ENCODE assay signal across 2 cellular contexts in the genomic region with DNA sequence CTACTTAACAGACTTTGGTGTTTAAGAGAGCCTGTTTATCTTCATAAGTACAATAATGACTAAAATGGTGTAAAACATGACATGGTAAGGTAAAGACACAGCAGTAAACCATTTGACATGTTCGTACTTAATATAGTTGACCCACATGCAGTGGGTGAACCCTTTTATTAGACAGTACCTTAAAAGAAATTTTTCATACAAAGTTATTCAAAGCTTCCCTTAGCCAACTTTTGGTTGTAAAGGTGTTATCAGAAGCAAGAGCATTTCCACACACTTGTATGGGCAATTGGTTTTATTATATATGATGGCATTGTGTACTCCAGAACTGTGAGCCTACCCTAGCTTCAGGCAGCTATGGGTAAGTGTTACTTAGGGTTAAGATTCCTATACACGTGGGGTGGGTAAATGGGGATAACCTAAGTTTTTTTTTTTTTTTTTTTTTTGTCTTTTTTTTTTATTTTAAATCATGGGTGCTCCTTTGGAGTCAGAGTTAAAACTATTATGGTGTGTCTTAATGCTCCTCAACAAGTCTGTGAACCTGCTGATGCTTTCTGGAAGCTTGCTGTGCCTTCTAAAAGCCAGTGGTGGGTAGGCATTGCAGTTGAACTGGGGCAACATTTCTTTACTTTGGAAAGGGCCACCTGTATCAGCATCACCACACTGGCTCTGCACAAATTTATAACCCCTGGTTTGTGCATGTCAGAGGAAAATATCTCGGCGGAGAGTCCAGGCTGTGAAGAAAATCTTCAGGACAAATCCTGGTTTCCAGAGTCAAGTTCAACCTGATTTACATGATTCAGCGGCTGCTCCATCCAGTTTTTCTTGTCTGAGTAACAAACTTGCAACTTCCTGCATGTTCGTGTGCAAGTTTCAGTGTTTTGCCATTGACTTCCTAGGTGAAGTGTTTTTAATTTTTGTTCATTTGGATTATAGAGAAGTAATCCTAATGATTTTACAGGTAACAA.
TF ChIP-seq lines count a peak whose summit lies in the region.

No MANE protein-coding gene starts in this region.

TF ChIP-seq in IMR-90, 13 proteins besides CTCF, POLR2A, EP300 and RAD21:
- no peak for TF ChIP-seq CEBPB (IDR thresholded peaks at IDR 0.05; ENCODE audit: low read depth, low read length)
- TF ChIP-seq, protein P1, sequence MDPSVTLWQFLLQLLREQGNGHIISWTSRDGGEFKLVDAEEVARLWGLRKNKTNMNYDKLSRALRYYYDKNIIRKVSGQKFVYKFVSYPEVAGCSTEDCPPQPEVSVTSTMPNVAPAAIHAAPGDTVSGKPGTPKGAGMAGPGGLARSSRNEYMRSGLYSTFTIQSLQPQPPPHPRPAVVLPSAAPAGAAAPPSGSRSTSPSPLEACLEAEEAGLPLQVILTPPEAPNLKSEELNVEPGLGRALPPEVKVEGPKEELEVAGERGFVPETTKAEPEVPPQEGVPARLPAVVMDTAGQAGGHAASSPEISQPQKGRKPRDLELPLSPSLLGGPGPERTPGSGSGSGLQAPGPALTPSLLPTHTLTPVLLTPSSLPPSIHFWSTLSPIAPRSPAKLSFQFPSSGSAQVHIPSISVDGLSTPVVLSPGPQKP (IDR thresholded peaks at IDR 0.05; ENCODE audit: borderline replicate concordance, low read depth, low read length) = no peak
- TF ChIP-seq RFX5 (IDR thresholded peaks at IDR 0.05; ENCODE audit: low read depth, low read length) = no peak
- TF ChIP-seq FOS (IDR thresholded peaks at IDR 0.05; ENCODE audit: low read depth, low read length) = no peak
- no peak for TF ChIP-seq MXI1 (IDR thresholded peaks at IDR 0.05; ENCODE audit: borderline replicate concordance, low read depth, low read length)
- TF ChIP-seq, protein P2, sequence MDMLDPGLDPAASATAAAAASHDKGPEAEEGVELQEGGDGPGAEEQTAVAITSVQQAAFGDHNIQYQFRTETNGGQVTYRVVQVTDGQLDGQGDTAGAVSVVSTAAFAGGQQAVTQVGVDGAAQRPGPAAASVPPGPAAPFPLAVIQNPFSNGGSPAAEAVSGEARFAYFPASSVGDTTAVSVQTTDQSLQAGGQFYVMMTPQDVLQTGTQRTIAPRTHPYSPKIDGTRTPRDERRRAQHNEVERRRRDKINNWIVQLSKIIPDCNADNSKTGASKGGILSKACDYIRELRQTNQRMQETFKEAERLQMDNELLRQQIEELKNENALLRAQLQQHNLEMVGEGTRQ (IDR thresholded peaks at IDR 0.05; ENCODE audit: low read depth, low read length) = no peak
- no peak for TF ChIP-seq MAFK (IDR thresholded peaks at IDR 0.05; ENCODE audit: low read depth, low read length)
- TF ChIP-seq RCOR1 (IDR thresholded peaks at IDR 0.05; ENCODE audit: insufficient replicate concordance, low read length) = no peak
- no peak for TF ChIP-seq NFE2L2 (IDR thresholded peaks at IDR 0.05; ENCODE audit: low read depth, low read length)
- no peak for TF ChIP-seq CHD1 (IDR thresholded peaks at IDR 0.05; ENCODE audit: low read depth, low read length)
- no peak for TF ChIP-seq MAZ (IDR thresholded peaks at IDR 0.05; ENCODE audit: borderline replicate concordance, low read depth, low read length)
- TF ChIP-seq BHLHE40 (IDR thresholded peaks at IDR 0.05; ENCODE audit: low read depth, low read length) = no peak
- TF ChIP-seq SMC3 (IDR thresholded peaks at IDR 0.05; ENCODE audit: low read depth, low read length) = no peak
TF ChIP-seq in IMR-90: peak in this region for 0.

TF ChIP-seq in K562, 482 proteins besides CTCF, POLR2A, EP300 and RAD21 (continues in another document):
- TF ChIP-seq ID3 (CRISPR knock-in tag; IDR thresholded peaks at IDR 0.05) (no peak), ID3 (tag; IDR thresholded peaks at IDR 0.05) (no peak), BRCA1 (IDR thresholded peaks at IDR 0.05) (no peak), BRCA1 (CRISPR knock-in tag; IDR thresholded peaks at IDR 0.05) (no peak), ZC3H8 (IDR thresholded peaks at IDR 0.05) (no peak), ILF3 (IDR thresholded peaks at IDR 0.05; ENCODE audit: borderline replicate concordance) (peak; percentile 75), NCOR1 (IDR thresholded peaks at IDR 0.05) (no peak), HINFP (tag; conservative IDR thresholded peaks at IDR 0.05; ENCODE audit: low read depth) (no peak), THRA (IDR thresholded peaks at IDR 0.05) (no peak), STAT5B (CRISPR knock-in tag; IDR thresholded peaks at IDR 0.05) (no peak), ZNF324 (CRISPR knock-in tag; IDR thresholded peaks at IDR 0.05) (no peak), ZNF280B (CRISPR knock-in tag; IDR thresholded peaks at IDR 0.05) (no peak), MYNN (IDR thresholded peaks at IDR 0.05) (0 out of 2 replicates have a peak, but pooled peaks have one; percentile 11), MYNN (CRISPR knock-in tag; IDR thresholded peaks at IDR 0.05) (no peak), CHD1 (IDR thresholded peaks at IDR 0.05; ENCODE audit: low read length) (peak; percentile 12), FOXP1 (CRISPR knock-in tag; IDR thresholded peaks at IDR 0.05) (no peak), ZNF444 (CRISPR knock-in tag; IDR thresholded peaks at IDR 0.05) (no peak), SREBF2 (CRISPR knock-in tag; IDR thresholded peaks at IDR 0.05) (no peak), SAFB (IDR thresholded peaks at IDR 0.05; ENCODE audit: borderline replicate concordance, low read depth, low read length) (no peak), TCF3 (CRISPR knock-in tag; IDR thresholded peaks at IDR 0.05) (no peak), MXD1 (CRISPR knock-in tag; IDR thresholded peaks at IDR 0.05; ENCODE audit: borderline replicate concordance, poor library complexity, severe bottlenecking) (no peak), CHCHD3 (CRISPR knock-in tag; IDR thresholded peaks at IDR 0.05) (no peak), NFE2 (IDR thresholded peaks at IDR 0.05; ENCODE audit: low read depth) (no peak), GTF2E2 (tag; IDR thresholded peaks at IDR 0.05) (no peak), TFAP4 (CRISPR knock-in tag; IDR thresholded peaks at IDR 0.05; ENCODE audit: borderline replicate concordance) (no peak), LCOR (CRISPR knock-in tag; IDR thresholded peaks at IDR 0.05) (peak; percentile 28; the same call in 1 of the 2 replicates), GTF3C2 (IDR thresholded peaks at IDR 0.05; ENCODE audit: borderline replicate concordance, extremely low read depth, insufficient read length) (no peak), TARDBP (IDR thresholded peaks at IDR 0.05) (no peak), TRIM25 (IDR thresholded peaks at IDR 0.05; ENCODE audit: borderline replicate concordance) (no peak), CC2D1A (IDR thresholded peaks at IDR 0.05) (no peak)
- TF ChIP-seq, protein P3, sequence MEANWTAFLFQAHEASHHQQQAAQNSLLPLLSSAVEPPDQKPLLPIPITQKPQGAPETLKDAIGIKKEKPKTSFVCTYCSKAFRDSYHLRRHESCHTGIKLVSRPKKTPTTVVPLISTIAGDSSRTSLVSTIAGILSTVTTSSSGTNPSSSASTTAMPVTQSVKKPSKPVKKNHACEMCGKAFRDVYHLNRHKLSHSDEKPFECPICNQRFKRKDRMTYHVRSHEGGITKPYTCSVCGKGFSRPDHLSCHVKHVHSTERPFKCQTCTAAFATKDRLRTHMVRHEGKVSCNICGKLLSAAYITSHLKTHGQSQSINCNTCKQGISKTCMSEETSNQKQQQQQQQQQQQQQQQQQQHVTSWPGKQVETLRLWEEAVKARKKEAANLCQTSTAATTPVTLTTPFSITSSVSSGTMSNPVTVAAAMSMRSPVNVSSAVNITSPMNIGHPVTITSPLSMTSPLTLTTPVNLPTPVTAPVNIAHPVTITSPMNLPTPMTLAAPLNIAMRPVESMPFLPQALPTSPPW (CRISPR knock-in tag; IDR thresholded peaks at IDR 0.05) = no peak
- TF ChIP-seq, protein P4, sequence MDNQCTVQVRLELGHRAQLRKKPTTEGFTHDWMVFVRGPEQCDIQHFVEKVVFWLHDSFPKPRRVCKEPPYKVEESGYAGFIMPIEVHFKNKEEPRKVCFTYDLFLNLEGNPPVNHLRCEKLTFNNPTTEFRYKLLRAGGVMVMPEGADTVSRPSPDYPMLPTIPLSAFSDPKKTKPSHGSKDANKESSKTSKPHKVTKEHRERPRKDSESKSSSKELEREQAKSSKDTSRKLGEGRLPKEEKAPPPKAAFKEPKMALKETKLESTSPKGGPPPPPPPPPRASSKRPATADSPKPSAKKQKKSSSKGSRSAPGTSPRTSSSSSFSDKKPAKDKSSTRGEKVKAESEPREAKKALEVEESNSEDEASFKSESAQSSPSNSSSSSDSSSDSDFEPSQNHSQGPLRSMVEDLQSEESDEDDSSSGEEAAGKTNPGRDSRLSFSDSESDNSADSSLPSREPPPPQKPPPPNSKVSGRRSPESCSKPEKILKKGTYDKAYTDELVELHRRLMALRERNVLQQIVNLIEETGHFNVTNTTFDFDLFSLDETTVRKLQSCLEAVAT (IDR thresholded peaks at IDR 0.05) = peak in 1 of 2 experiments; percentile 5; a peak in 1 of 4 replicates
